Comparison of ENCODE assay signal across 7 cellular contexts in genomic region chr3:128725547-128725931, GRCh38. TPM values are rescaled to one million over a fixed set of nuclear protein-coding genes. Genes with fewer than 3 reads are reported as not detected.
A peak's percentile ranks its signal among the peaks of the same experiment; 100 is the strongest.
DNase-seq lines count a peak whose midpoint lies in the region; ATAC-seq and TF ChIP-seq lines count a peak whose summit lies in the region.

No MANE protein-coding gene starts in this region.

- POLR2A ChIA-PET in activated CD8-positive, alpha-beta T cell treated with anti-CD3 and anti-CD28 coated beads for 36 hours (lab: Charles Lee), result interaction anchor here (0.6 to 2.1 kb wide), 7 partner anchors 10 to 71 kb away, joined by 3 to 11 read pairs (median 4); no protein-coding TSS in a partner anchor

- ATAC-seq in GM19397 (IDR thresholded peaks at IDR 0.05; ENCODE audit: unreplicated experiment), result peak; percentile 4
- ATAC-seq in HG02981 (IDR thresholded peaks at IDR 0.05; ENCODE audit: unreplicated experiment), result peak; percentile 12
- ATAC-seq in activated CD8-positive, alpha-beta T cell treated with anti-CD3 and anti-CD28 coated beads for 36 hours, result no peak

- intact Hi-C loops in activated CD8-positive, alpha-beta T cell treated with anti-CD3 and anti-CD28 coated beads for 36 hours (cut with micrococcal nuclease), result loop anchor here (5.0 kb wide), 3 partner anchors 43 to 77 kb away; no protein-coding TSS in a partner anchor

- CTCF ChIA-PET in activated CD8-positive, alpha-beta T cell treated with anti-CD3 and anti-CD28 coated beads for 36 hours (lab: Charles Lee), result interaction anchor here (0.8 to 3.6 kb wide), 5 partner anchors 10 to 108 kb away, joined by 3 to 25 read pairs (median 8); no protein-coding TSS in a partner anchor

- H3K27ac Mint-ChIP-seq in activated CD8-positive, alpha-beta T cell treated with anti-CD3 and anti-CD28 coated beads for 36 hours, result peak overlapping the region; percentile 97

- TF ChIP-seq CTCF in activated CD8-positive, alpha-beta T cell treated with anti-CD3 and anti-CD28 coated beads for 36 hours (IDR thresholded peaks at IDR 0.05), result no peak

- H3K9me3 Mint-ChIP-seq in activated CD8-positive, alpha-beta T cell treated with anti-CD3 and anti-CD28 coated beads for 36 hours, result no peaks in the 10 kb centered on the region

- H3K27me3 Mint-ChIP-seq in activated CD8-positive, alpha-beta T cell treated with anti-CD3 and anti-CD28 coated beads for 36 hours, result no peaks in the 10 kb centered on the region

- DNase-seq in activated CD8-positive, alpha-beta T cell treated with anti-CD3 and anti-CD28 coated beads for 36 hours, result no peak
- peak; percentile 1 for DNase-seq in mesenteric fat pad (ENCODE audit: low spot score)
- DNase-seq in nucleus accumbens (lab: John Stamatoyannopoulos, UW), result no peak
- no peak for DNase-seq in NCI-H774 (lab: John Stamatoyannopoulos, UW)
- no peak for DNase-seq in MV-4-11 (lab: John Stamatoyannopoulos, UW)

- peaks cover 32% of the 10 kb centered on the region for H3K36me3 Mint-ChIP-seq in activated CD8-positive, alpha-beta T cell treated with anti-CD3 and anti-CD28 coated beads for 36 hours (ENCODE audit: low read depth)

- H3K4me3 Mint-ChIP-seq in activated CD8-positive, alpha-beta T cell treated with anti-CD3 and anti-CD28 coated beads for 36 hours, result peak overlapping the region; percentile 100

- peaks cover 44% of the 10 kb centered on the region for H3K4me1 Mint-ChIP-seq in activated CD8-positive, alpha-beta T cell treated with anti-CD3 and anti-CD28 coated beads for 36 hours (ENCODE audit: low read depth)

RNA-seq across cellular contexts. Expression of gene RAB7A, which starts 0.4 kb away (rescaled TPM):
- total RNA-seq in activated CD8-positive, alpha-beta T cell treated with anti-CD3 and anti-CD28 coated beads for 36 hours, result 100 to 1,000 TPM; 304 to 322 TPM
- total RNA-seq in mesenteric fat pad, result 344 TPM
